27 cellular contexts compared by ENCODE assay signal in genomic region chr3:28136607-28137216, GRCh38.
"Had no signal": no experiment of that assay in that cellular context is flagged by ENCODE, and none has a peak within 500 bp of the region (broad histone marks: within the 10 kb centered on the region; RNA-seq: fewer than 3 reads in every experiment).

No MANE protein-coding gene starts in this region.

- H3K27me3 ChIP-seq: stomach, suprapubic skin, testis, thyroid gland, tibial artery, tibial nerve, transverse colon, upper lobe of left lung, upper lobe of right lung, uterus, vagina had no signal

- DNase-seq: stimulated activated CD4-positive, alpha-beta T cell treated with anti-CD3 and anti-CD28 coated beads, Interleukin-2, amount 100 ng/mL, for 48 hours; stimulated activated CD4-positive, alpha-beta T cell treated with anti-CD3 and anti-CD28 coated beads, Interleukin-4, amount 100 ng/mL, for 1 hour; stimulated activated CD4-positive, alpha-beta T cell treated with anti-CD3 and anti-CD28 coated beads, Interleukin-4, amount 100 ng/mL, for 24 hours; stimulated activated CD4-positive, alpha-beta T cell treated with anti-CD3 and anti-CD28 coated beads, Interleukin-4, amount 100 ng/mL, for 4 hours; stimulated activated CD8-positive, alpha-beta memory T cell treated with anti-CD3 and anti-CD28 coated beads, Interleukin-4, amount 100 ng/mL, for 48 hours; stimulated activated naive B cell treated with anti-CD40 and anti-IgM and Interleukin-4, amounts not matched to agents 10 μg/mL and 1 μg/mL and 100 μg/mL, for 72 hours; stimulated activated naive CD4-positive, alpha-beta T cell; stimulated activated naive CD4-positive, alpha-beta T cell treated with Interleukin-2 at 50 U/mL for 16 hours; stimulated activated naive CD8-positive, alpha-beta T cell treated with anti-CD3 and anti-CD28 coated beads, Interleukin-15, amount 100 ng/mL, for 72 hours; stimulated activated naive CD8-positive, alpha-beta T cell treated with anti-CD3 and anti-CD28 coated beads, Interleukin-15, Interleukin-2, amounts not matched to agents 100 U/mL and 50 U/mL, for 24 hours; stomach; substantia nigra; testis; thyroid gland; tibial artery; transverse colon; trophoblast cell; upper lobe of left lung; upper lobe of right lung; uterus had no signal

- FAIRE-seq: urothelium cell line had no signal

- ATAC-seq: stimulated activated effector memory CD8-positive, alpha-beta T cell treated with anti-CD3 and anti-CD28 coated beads, Interleukin-12 subunit alpha, Interleukin-12 subunit beta, amount 100 ng/mL, for 72 hours; stimulated activated memory B cell treated with anti-CD40 and anti-IgM and Interleukin-4, amounts not matched to agents 10 μg/mL and 1 μg/mL and 100 μg/mL, for 72 hours; stimulated activated naive B cell treated with anti-CD40 and anti-IgM and Interleukin-4, amounts not matched to agents 10 μg/mL and 1 μg/mL and 100 μg/mL, for 72 hours; stimulated activated naive CD8-positive, alpha-beta T cell treated with anti-CD3 and anti-CD28 coated beads, Interleukin-15, amount 100 ng/mL, for 72 hours; stimulated activated naive CD8-positive, alpha-beta T cell treated with anti-CD3 and anti-CD28 coated beads, Interleukin-15, Interleukin-2, amounts not matched to agents 100 U/mL and 50 U/mL, for 24 hours; upper lobe of right lung had no signal

- H3K27ac ChIP-seq: stomach, suprapubic skin, testis, thoracic aorta, thyroid gland, tibial artery, tibial nerve, transverse colon, upper lobe of left lung, upper lobe of right lung, uterus, vagina had no signal

- H3K36me3 ChIP-seq: stomach, suprapubic skin, thoracic aorta, thyroid gland, tibial artery, tibial nerve, transverse colon, upper lobe of left lung, upper lobe of right lung, uterus, vagina had no signal

- H3K9me3 ChIP-seq: stomach, suprapubic skin, testis, thoracic aorta, thyroid gland, tibial artery, tibial nerve, transverse colon, upper lobe of left lung, upper lobe of right lung, uterus, vagina had no signal

- H3K4me1 ChIP-seq: suprapubic skin, thyroid gland, tibial nerve, uterus, vagina had no signal

- H3K4me3 ChIP-seq: stomach, suprapubic skin, testis, thoracic aorta, thyroid gland, tibial artery, tibial nerve, transverse colon, upper lobe of left lung, upper lobe of right lung, uterus, vagina had no signal
